Comparison of ENCODE assay signal across 9 cellular contexts in genomic region chr20:61634376-61634775, GRCh38.
"Had no signal": no experiment of that assay in that cellular context is flagged by ENCODE, and none has a peak within 500 bp of the region (broad histone marks: within the 10 kb centered on the region; RNA-seq: fewer than 3 reads in every experiment).

No MANE protein-coding gene starts in this region.

- H3K4me2 ChIP-seq: GM23338 had no signal

- H3K9me3 Mint-ChIP-seq: GM23338, H9 had no signal

- H3K36me3 ChIP-seq: HAP-1 had no signal

- H3K4me1 ChIP-seq: HAP-1 had no signal

- H3K4me3 Mint-ChIP-seq: GM23338, H9, HFFc6 had no signal

- ATAC-seq: GM23338, HCT116 had no signal

- H3K27ac Mint-ChIP-seq: GM23338, H9, HFFc6 had no signal

- H2AFZ ChIP-seq: GM23248, GM23338 had no signal

- DNase-seq: GM23248, GOT3, H7, H9, HCEC 1CT, HFFc6 had no signal

- H3K9ac ChIP-seq: GM23248 had no signal

- H3K4me3 ChIP-seq: GM23248, GM23338, HAP-1 had no signal

- H3K27ac ChIP-seq: GM23248 had no signal

- H3K9me3 ChIP-seq: HAP-1 had no signal
